8 cellular contexts compared by ENCODE assay signal in the genomic region with DNA sequence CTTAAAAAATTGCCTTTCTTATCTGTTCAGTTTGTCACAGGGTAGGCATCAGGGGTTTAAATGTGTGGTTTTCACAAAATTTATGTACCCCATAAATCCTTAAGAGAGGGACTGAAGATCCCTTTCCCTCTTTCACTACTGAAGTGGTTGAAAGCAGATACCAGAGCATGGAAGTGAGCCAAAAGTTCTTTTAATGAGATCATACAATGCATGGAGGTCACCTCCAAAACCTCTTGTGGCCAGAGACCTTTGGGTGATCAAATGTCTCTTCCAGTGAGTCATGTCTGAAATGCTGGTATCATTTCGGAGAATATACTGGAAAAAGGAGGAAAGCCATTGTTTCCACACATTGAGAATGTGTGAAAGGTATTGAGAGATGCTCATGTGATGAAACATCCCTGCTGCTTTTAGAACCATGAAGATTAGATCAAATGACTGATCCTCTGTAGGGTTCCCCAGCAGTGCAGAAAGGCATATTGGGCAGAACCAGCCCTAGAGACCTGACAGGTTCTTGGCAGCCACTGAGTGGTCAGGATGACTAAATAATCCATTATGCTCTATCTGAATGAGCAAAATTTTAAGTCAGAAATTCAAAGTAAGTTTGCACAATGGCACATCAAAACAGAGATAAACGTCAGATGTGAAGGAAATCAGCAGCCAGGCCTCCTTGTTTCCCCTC.
A peak's percentile ranks its signal among the peaks of the same experiment; 100 is the strongest.
DNase-seq lines count a peak whose midpoint lies in the region; ATAC-seq lines count a peak whose summit lies in the region.

No MANE protein-coding gene starts in this region.

- H3K27me3 Mint-ChIP-seq in activated naive CD8-positive, alpha-beta T cell treated with anti-CD3 and anti-CD28 coated beads, Interleukin-2, amount 50 U/mL, for 24 hours: no peaks in the 10 kb centered on the region
- H3K27me3 Mint-ChIP-seq in activated naive CD8-positive, alpha-beta T cell treated with anti-CD3 and anti-CD28 coated beads for 36 hours: no peaks in the 10 kb centered on the region

- ATAC-seq in activated naive CD8-positive, alpha-beta T cell treated with anti-CD3 and anti-CD28 coated beads, Interleukin-2, amount 50 U/mL, for 24 hours: peak; percentile 84
- peak; percentile 81 for ATAC-seq in stimulated activated naive CD8-positive, alpha-beta T cell treated with anti-CD3 and anti-CD28 coated beads, Interleukin-15, Interleukin-2, amounts not matched to agents 100 U/mL and 50 U/mL, for 24 hours
- no peak for ATAC-seq in HG02938 (IDR thresholded peaks at IDR 0.05; ENCODE audit: unreplicated experiment)

- DNase-seq in activated naive CD8-positive, alpha-beta T cell treated with anti-CD3 and anti-CD28 coated beads, Interleukin-2, amount 50 U/mL, for 24 hours: peak; percentile 11
- DNase-seq in activated naive CD8-positive, alpha-beta T cell treated with anti-CD3 and anti-CD28 coated beads for 36 hours: no peak
- DNase-seq in NCI-H226: peak; percentile 88
- DNase-seq in dedifferentiated amniotic fluid mesenchymal stem cell (ENCODE audit: extremely low spot score): peak; percentile 26
- peak; percentile 11 for DNase-seq in stimulated activated naive CD8-positive, alpha-beta T cell treated with anti-CD3 and anti-CD28 coated beads, Interleukin-15, Interleukin-2, amounts not matched to agents 100 U/mL and 50 U/mL, for 24 hours
- no peak for DNase-seq in effector CD4-positive, alpha-beta T cell
- no peak for DNase-seq in ecto neural progenitor cell (ENCODE audit: low spot score)

- H3K9me3 Mint-ChIP-seq in activated naive CD8-positive, alpha-beta T cell treated with anti-CD3 and anti-CD28 coated beads, Interleukin-2, amount 50 U/mL, for 24 hours: peaks cover 3% of the 10 kb centered on the region
- H3K9me3 Mint-ChIP-seq in activated naive CD8-positive, alpha-beta T cell treated with anti-CD3 and anti-CD28 coated beads for 36 hours: peaks cover 2% of the 10 kb centered on the region

- H3K4me1 Mint-ChIP-seq in activated naive CD8-positive, alpha-beta T cell treated with anti-CD3 and anti-CD28 coated beads, Interleukin-2, amount 50 U/mL, for 24 hours: peaks cover 49% of the 10 kb centered on the region
- peaks cover 28% of the 10 kb centered on the region for H3K4me1 Mint-ChIP-seq in activated naive CD8-positive, alpha-beta T cell treated with anti-CD3 and anti-CD28 coated beads for 36 hours

- H3K27ac Mint-ChIP-seq in activated naive CD8-positive, alpha-beta T cell treated with anti-CD3 and anti-CD28 coated beads, Interleukin-2, amount 50 U/mL, for 24 hours: peak overlapping the region; percentile 57
- no peak overlapping the region for H3K27ac Mint-ChIP-seq in activated naive CD8-positive, alpha-beta T cell treated with anti-CD3 and anti-CD28 coated beads for 36 hours

- peaks cover 26% of the 10 kb centered on the region for H3K36me3 Mint-ChIP-seq in activated naive CD8-positive, alpha-beta T cell treated with anti-CD3 and anti-CD28 coated beads, Interleukin-2, amount 50 U/mL, for 24 hours (ENCODE audit: low read depth)
- peaks cover 31% of the 10 kb centered on the region for H3K36me3 Mint-ChIP-seq in activated naive CD8-positive, alpha-beta T cell treated with anti-CD3 and anti-CD28 coated beads for 36 hours

- H3K4me3 Mint-ChIP-seq in activated naive CD8-positive, alpha-beta T cell treated with anti-CD3 and anti-CD28 coated beads, Interleukin-2, amount 50 U/mL, for 24 hours: no peak overlapping the region
- H3K4me3 Mint-ChIP-seq in activated naive CD8-positive, alpha-beta T cell treated with anti-CD3 and anti-CD28 coated beads for 36 hours: no peak overlapping the region

Comparison
In these comparisons a context has a peak if more than half of its experiments do, and no peak if none do; other contexts are left out.
1. DNase-seq: peak in activated naive CD8-positive, alpha-beta T cell treated with anti-CD3 and anti-CD28 coated beads, Interleukin-2, amount 50 U/mL, for 24 hours (single experiment), NCI-H226 (single experiment), dedifferentiated amniotic fluid mesenchymal stem cell (single experiment) and stimulated activated naive CD8-positive, alpha-beta T cell treated with anti-CD3 and anti-CD28 coated beads, Interleukin-15, Interleukin-2, amounts not matched to agents 100 U/mL and 50 U/mL, for 24 hours (single experiment); none in activated naive CD8-positive, alpha-beta T cell treated with anti-CD3 and anti-CD28 coated beads for 36 hours (single experiment), effector CD4-positive, alpha-beta T cell (single experiment) and ecto neural progenitor cell (single experiment).